ENCODE assay signal across 10 cellular contexts in genomic region chr17:55731586-55732250, GRCh38. TPM values are rescaled to one million over a fixed set of nuclear protein-coding genes. Genes with fewer than 3 reads are reported as not detected.
DNase-seq lines count a peak whose midpoint lies in the region; ATAC-seq, FAIRE-seq and TF ChIP-seq lines count a peak whose summit lies in the region.
"Had no signal": no experiment of that assay in that cellular context is flagged by ENCODE, and none has a peak within 500 bp of the region (broad histone marks: within the 10 kb centered on the region; RNA-seq: fewer than 3 reads in every experiment).

No MANE protein-coding gene starts in this region.

- ATAC-seq in K562, result peak; percentile 86
- no peak for ATAC-seq in GM21515 (IDR thresholded peaks at IDR 0.05; ENCODE audit: unreplicated experiment)
- ATAC-seq in stimulated activated effector memory CD8-positive, alpha-beta T cell treated with anti-CD3 and anti-CD28 coated beads, Interleukin-12 subunit alpha, Interleukin-12 subunit beta, amount 100 ng/mL, for 72 hours, result no peak
- ATAC-seq: activated CD4-positive, alpha-beta T cell treated with anti-CD3 and anti-CD28 coated beads for 36 hours had no signal

- H3K36me3 ChIP-seq in BLaER1, result no peaks in the 10 kb centered on the region
- H3K36me3 ChIP-seq in K562 (ENCODE audit: control insufficient read depth, insufficient read depth, low read length), result no peaks in the 10 kb centered on the region
- no peaks in the 10 kb centered on the region for H3K36me3 ChIP-seq in hepatocyte (replicated peaks; ENCODE audit: insufficient read depth, low read depth)
- no peaks in the 10 kb centered on the region for H3K36me3 ChIP-seq in prostate gland

- intact Hi-C loops in K562 (cut with micrococcal nuclease), result loop anchor here (5.0 to 10.0 kb wide), 3 partner anchors 41 to 277 kb away; no protein-coding TSS in a partner anchor
- intact Hi-C loops in prostate gland (cut with DNase I), result no loop called here

- peak overlapping the region; percentile 99 for H2AFZ ChIP-seq in K562 (ENCODE audit: low read depth, low read length)
- H2AFZ ChIP-seq in hepatocyte, result peak overlapping the region; percentile 28

- TSS peak; percentile 76 for BruUV-seq in K562 (replicated peaks; lab: Mats Ljungman, UMichigan)

- H3K27ac ChIP-seq in BLaER1 (peak overlapping the region; percentile 42), K562 (ENCODE audit: extremely low read depth, low read depth, low read length) (peak overlapping the region; percentile 73), hepatocyte (peak overlapping the region; percentile 54), prostate gland (peak overlapping the region; percentile 46 to 56)

- no peaks in the 10 kb centered on the region for H3K9me3 ChIP-seq in BLaER1
- H3K9me3 ChIP-seq in K562 (replicated peaks; ENCODE audit: control insufficient read depth, insufficient read depth, low read depth, low read length), result no peaks in the 10 kb centered on the region
- no peaks in the 10 kb centered on the region for H3K9me3 ChIP-seq in hepatocyte (ENCODE audit: low read depth)
- no peaks in the 10 kb centered on the region for H3K9me3 ChIP-seq in prostate gland

- in situ Hi-C loops in K562 (cut with MboI), result no loop called here

- H3K36me3 Mint-ChIP-seq in stimulated activated effector memory CD8-positive, alpha-beta T cell treated with anti-CD3 and anti-CD28 coated beads, Interleukin-12 subunit alpha, Interleukin-12 subunit beta, amount 100 ng/mL, for 72 hours, result no peaks in the 10 kb centered on the region

- H3K27ac Mint-ChIP-seq in stimulated activated effector memory CD8-positive, alpha-beta T cell treated with anti-CD3 and anti-CD28 coated beads, Interleukin-12 subunit alpha, Interleukin-12 subunit beta, amount 100 ng/mL, for 72 hours, result no peak overlapping the region
- H3K27ac Mint-ChIP-seq: activated CD4-positive, alpha-beta T cell treated with anti-CD3 and anti-CD28 coated beads for 36 hours had no signal

- POLR2A ChIA-PET in K562 (lab: Yijun Ruan, JAX), result interaction anchor here (0.7 to 1.7 kb wide), 4 partner anchors 12 to 151 kb away, joined by 3 to 7 read pairs (median 3); no protein-coding TSS in a partner anchor

- TF ChIP-seq RAD21 in K562 (CRISPR knock-in tag; conservative IDR thresholded peaks at IDR 0.05 in 1 of 2, IDR thresholded peaks at IDR 0.05 in 1 of 2), result peak in 1 of 2 experiments; percentile 37; a peak in 2 of 4 replicates

- TF ChIP-seq POLR2A in K562 (conservative IDR thresholded peaks at IDR 0.05) (0 out of 2 replicates have a peak, but pooled peaks have one; percentile 24), prostate gland (IDR thresholded peaks at IDR 0.05) (no peak)

- H3K4me3 Mint-ChIP-seq in stimulated activated effector memory CD8-positive, alpha-beta T cell treated with anti-CD3 and anti-CD28 coated beads, Interleukin-12 subunit alpha, Interleukin-12 subunit beta, amount 100 ng/mL, for 72 hours, result no peak overlapping the region
- H3K4me3 Mint-ChIP-seq: activated CD4-positive, alpha-beta T cell treated with anti-CD3 and anti-CD28 coated beads for 36 hours had no signal

- DNase-seq in K562 (ENCODE audit: extremely low read depth in 1 of 4, low spot score in 3 of 4) (peak in 3 of 4 experiments; percentile 17 to 66 (median 50)), hepatocyte (ENCODE audit: low spot score) (no peak), prostate gland (ENCODE audit: low spot score) (no peak), NCI-H2029 treated with DMSO at 0.1 percent for 48 hours (lab: John Stamatoyannopoulos, UW) (no peak), NOMO-1 treated with dmso at 0.1 percent for 144 hours (lab: John Stamatoyannopoulos, UW; ENCODE audit: unreplicated experiment) (no peak)
- no peak for DNase-seq in stimulated activated effector memory CD8-positive, alpha-beta T cell treated with anti-CD3 and anti-CD28 coated beads, Interleukin-12 subunit alpha, Interleukin-12 subunit beta, amount 100 ng/mL, for 72 hours (ENCODE audit: low spot score in 2 of 2)
- DNase-seq: activated CD4-positive, alpha-beta T cell treated with anti-CD3 and anti-CD28 coated beads for 36 hours had no signal

- H3K4me2 ChIP-seq in BLaER1, result peak overlapping the region; percentile 69
- H3K4me2 ChIP-seq in K562 (ENCODE audit: insufficient read depth, low read length), result peak overlapping the region; percentile 76
- H3K4me2 ChIP-seq in hepatocyte, result peak overlapping the region; percentile 65

- no peaks in the 10 kb centered on the region for H3K9me3 Mint-ChIP-seq in stimulated activated effector memory CD8-positive, alpha-beta T cell treated with anti-CD3 and anti-CD28 coated beads, Interleukin-12 subunit alpha, Interleukin-12 subunit beta, amount 100 ng/mL, for 72 hours

- H3K4me3 ChIP-seq in BLaER1 (no peak overlapping the region), K562 (peak overlapping the region; percentile 9; the same call in 1 of the 2 replicates), hepatocyte (no peak overlapping the region), prostate gland (no peak overlapping the region)

- H3K4me1 Mint-ChIP-seq in stimulated activated effector memory CD8-positive, alpha-beta T cell treated with anti-CD3 and anti-CD28 coated beads, Interleukin-12 subunit alpha, Interleukin-12 subunit beta, amount 100 ng/mL, for 72 hours, result peaks cover 12% of the 10 kb centered on the region

- TF ChIP-seq EP300 in K562 (IDR thresholded peaks at IDR 0.05; ENCODE audit: low read length), result no peak

- WGBS in K562 (ENCODE audit: insufficient coverage, low coverage, missing lambda C conversion rate), result 10% methylated on average over 10 of the region's 10 CpGs
- WGBS in hepatocyte (ENCODE audit: low lambda C conversion rate, missing lambda C conversion rate), result 46% methylated on average over 10 of the region's 10 CpGs
- 41% methylated on average over 10 of the region's 10 CpGs for WGBS in prostate gland

- peaks cover 3% of the 10 kb centered on the region for H3K9me1 ChIP-seq in K562 (ENCODE audit: control insufficient read depth, insufficient read depth, low read length)

- TF ChIP-seq CTCF in K562 (IDR thresholded peaks at IDR 0.05 in 2 of 3, conservative IDR thresholded peaks at IDR 0.05 in 1 of 3; ENCODE audit: insufficient read depth in 2 of 3, low read depth in 1 of 3, low read length in 3 of 3) (peak in 1 of 3 experiments; percentile 19; a peak in 2 of 6 replicates), hepatocyte (IDR thresholded peaks at IDR 0.05; ENCODE audit: poor library complexity) (no peak), prostate gland (IDR thresholded peaks at IDR 0.05) (no peak)

- H3K27me3 ChIP-seq in BLaER1 (no peaks in the 10 kb centered on the region), K562 (ENCODE audit: control insufficient read depth in 2 of 2, insufficient read depth in 2 of 2, low read length in 2 of 2) (no peaks in the 10 kb centered on the region), hepatocyte (no peaks in the 10 kb centered on the region), prostate gland (replicated peaks; ENCODE audit: insufficient read depth) (no peaks in the 10 kb centered on the region)

- H3K79me2 ChIP-seq in K562 (ENCODE audit: control insufficient read depth, insufficient read depth, low read length), result no peaks in the 10 kb centered on the region
- no peaks in the 10 kb centered on the region for H3K79me2 ChIP-seq in hepatocyte

- no peaks in the 10 kb centered on the region for H4K20me1 ChIP-seq in BLaER1
- H4K20me1 ChIP-seq in K562 (replicated peaks; ENCODE audit: control insufficient read depth, insufficient read depth, low read length), result no peaks in the 10 kb centered on the region
- no peaks in the 10 kb centered on the region for H4K20me1 ChIP-seq in hepatocyte (ENCODE audit: insufficient read depth, poor library complexity, severe bottlenecking)

- peak overlapping the region; percentile 43 for H3K9ac ChIP-seq in BLaER1
- peak overlapping the region; percentile 47 to 71; a peak in 3 of 4 replicates for H3K9ac ChIP-seq in K562 (ENCODE audit: insufficient read depth in 1 of 2, low read depth in 2 of 2, low read length in 2 of 2)

- FAIRE-seq in K562 (lab: Jason Lieb, UNC), result peak; percentile 71
- FAIRE-seq: endometrium had no signal

- CTCF ChIA-PET in K562 (lab: Yijun Ruan, JAX; ENCODE audit: low intra/inter-chr PET ratio), result no interaction called here

- no peaks in the 10 kb centered on the region for H3K9me2 ChIP-seq in hepatocyte (replicated peaks; ENCODE audit: insufficient read depth)

- H3K4me1 ChIP-seq in BLaER1 (peaks cover 59% of the 10 kb centered on the region), K562 (replicated peaks in 1 of 2; ENCODE audit: control insufficient read depth in 2 of 2, insufficient read depth in 2 of 2, low read length in 2 of 2) (peaks cover 4 to 43% of the 10 kb centered on the region in 2 experiments; a peak in 4 of 5 replicates), hepatocyte (ENCODE audit: insufficient read depth) (peaks cover 42% of the 10 kb centered on the region), prostate gland (replicated peaks) (no peaks in the 10 kb centered on the region)

RNA-seq across cellular contexts. Expression of gene TMEM100, which starts 9.1 kb away (rescaled TPM):
- not detected in 2 replicates for total RNA-seq in K562 (2011; cell fraction: chromatin; rRNA removed; ENCODE audit: low replicate concordance)
- total RNA-seq in K562 (2011; cell fraction: nucleolus; rRNA removed), result not detected in 2 replicates
- total RNA-seq in K562 (2011; cell fraction: nucleoplasm; rRNA removed), result 1.0 and 1.6 TPM in 2 replicates
- total RNA-seq in K562 (2014; rRNA removed) (0.08 and 0.50 TPM in 2 replicates), K562 (2014; rRNA removed; fragmentation: Illumina TruSeq; extraction: Trizol) (0.16 and 0.22 TPM in 2 replicates), K562 (2015; rRNA removed; fragmentation: Illumina TruSeq; extraction: Trizol) (0.23 and 0.29 TPM in 2 replicates), K562 (2021) (0.20 and 0.34 TPM in 2 replicates), hepatocyte (15.3 and 18.5 TPM in 2 replicates), prostate gland (1 to 10 TPM; 1.2 to 3.2 TPM)
- polyA plus RNA-seq in K562 (2011; rRNA removed) (0.14 TPM in 1 of 2 replicates, not detected in the other), K562 (2014; fragmentation: Illumina TruSeq; extraction: Trizol) (0.19 and 0.42 TPM in 2 replicates), K562 (2014; fragmentation: Nextera tagmentation; extraction: Ambion mirVana) (under 1 TPM; 0.13 to 0.18 TPM), K562 (2014; rRNA removed) (0.12 TPM in 1 of 2 replicates, not detected in the other), hepatocyte (5.8 and 9.3 TPM in 2 replicates)
- not detected in 2 replicates for polyA plus RNA-seq in K562 (2011; cell fraction: cytosol; rRNA removed)
- 0.25 TPM in 1 of 2 replicates, not detected in the other for polyA plus RNA-seq in K562 (2011; cell fraction: nucleus; rRNA removed)
- polyA plus RNA-seq in K562 (2012), result 0.40 and 0.76 TPM in 2 replicates
- 0.09 TPM in 1 of 2 replicates, not detected in the other for polyA minus RNA-seq in K562 (2011; rRNA and poly(A)+ RNA removed)
- not detected in 2 replicates for polyA minus RNA-seq in K562 (2011; cell fraction: cytosol; rRNA and poly(A)+ RNA removed)
- 0.56 TPM in 1 of 2 replicates, not detected in the other for polyA minus RNA-seq in K562 (2011; cell fraction: nucleus; rRNA and poly(A)+ RNA removed)
- total RNA-seq: activated CD4-positive, alpha-beta T cell treated with anti-CD3 and anti-CD28 coated beads for 36 hours had no signal

RNA-seq across cellular contexts. Expression of gene PCTP, which starts 19.1 kb away (rescaled TPM):
- 19.4 and 28.2 TPM in 2 replicates for total RNA-seq in K562 (2011; cell fraction: chromatin; rRNA removed; ENCODE audit: low replicate concordance)
- 14.7 and 19.2 TPM in 2 replicates for total RNA-seq in K562 (2011; cell fraction: nucleolus; rRNA removed)
- 24.1 and 28.7 TPM in 2 replicates for total RNA-seq in K562 (2011; cell fraction: nucleoplasm; rRNA removed)
- 39.8 and 41.2 TPM in 2 replicates for total RNA-seq in K562 (2014; rRNA removed)
- total RNA-seq in K562 (2014; rRNA removed; fragmentation: Illumina TruSeq; extraction: Trizol), result 42.7 and 43.3 TPM in 2 replicates
- total RNA-seq in K562 (2015; rRNA removed; fragmentation: Illumina TruSeq; extraction: Trizol), result 48.6 and 48.8 TPM in 2 replicates
- 33.1 and 33.8 TPM in 2 replicates for total RNA-seq in K562 (2021)
- 53.4 and 62.3 TPM in 2 replicates for polyA plus RNA-seq in K562 (2011; rRNA removed)
- 30.1 and 56.9 TPM in 2 replicates for polyA plus RNA-seq in K562 (2011; cell fraction: cytosol; rRNA removed)
- 18.4 and 28.6 TPM in 2 replicates for polyA plus RNA-seq in K562 (2011; cell fraction: nucleus; rRNA removed)
- polyA plus RNA-seq in K562 (2012), result 44.4 and 45.6 TPM in 2 replicates
- 55.5 and 62.2 TPM in 2 replicates for polyA plus RNA-seq in K562 (2014; fragmentation: Illumina TruSeq; extraction: Trizol)
- 10 to 100 TPM; 10.9 to 12.4 TPM for polyA plus RNA-seq in K562 (2014; fragmentation: Nextera tagmentation; extraction: Ambion mirVana)
- polyA plus RNA-seq in K562 (2014; rRNA removed), result 37.4 and 47.1 TPM in 2 replicates
- 53.5 and 54.3 TPM in 2 replicates for polyA minus RNA-seq in K562 (2011; rRNA and poly(A)+ RNA removed)
- polyA minus RNA-seq in K562 (2011; cell fraction: cytosol; rRNA and poly(A)+ RNA removed), result 14.6 and 16.9 TPM in 2 replicates
- 15.3 and 29.4 TPM in 2 replicates for polyA minus RNA-seq in K562 (2011; cell fraction: nucleus; rRNA and poly(A)+ RNA removed)
- 35.4 and 36.4 TPM in 2 replicates for total RNA-seq in hepatocyte
- polyA plus RNA-seq in hepatocyte, result 22.7 and 24.3 TPM in 2 replicates
- 10 to 100 TPM; 14.7 to 21.9 TPM for total RNA-seq in prostate gland

Comparison
In these comparisons a context has a peak if more than half of its experiments do, and no peak if none do; other contexts are left out.
1. DNase-seq: peak in K562 (3 of 4); none in hepatocyte (single experiment), prostate gland (single experiment), NCI-H2029 treated with DMSO at 0.1 percent for 48 hours (single experiment), NOMO-1 treated with dmso at 0.1 percent for 144 hours (single experiment) and stimulated activated effector memory CD8-positive, alpha-beta T cell treated with anti-CD3 and anti-CD28 coated beads, Interleukin-12 subunit alpha, Interleukin-12 subunit beta, amount 100 ng/mL, for 72 hours (0 of 2).
2. Peak in every context shown above with its lines, with median percentiles within 50 percentile points of each other: H3K27ac ChIP-seq and H3K4me2 ChIP-seq.